In genomic region chr18:75157851-75158250, GRCh38 we compare ENCODE assay signal across 20 cellular contexts. TPM values are rescaled to one million over a fixed set of nuclear protein-coding genes. Genes with fewer than 3 reads are reported as not detected.
DNase-seq lines count a peak whose midpoint lies in the region; ATAC-seq and TF ChIP-seq lines count a peak whose summit lies in the region.
"Had no signal": no experiment of that assay in that cellular context is flagged by ENCODE, and none has a peak within 500 bp of the region (broad histone marks: within the 10 kb centered on the region; RNA-seq: fewer than 3 reads in every experiment).

No MANE protein-coding gene starts in this region.

- TF ChIP-seq CTCF in right atrium auricular region (IDR thresholded peaks at IDR 0.05) (no peak), endodermal cell (conservative IDR thresholded peaks at IDR 0.05) (no peak), osteocyte (IDR thresholded peaks at IDR 0.05) (no peak), A673 (conservative IDR thresholded peaks at IDR 0.05; ENCODE audit: low read depth, low read length) (no peak)

- H3K36me3 ChIP-seq in right atrium auricular region (no peaks in the 10 kb centered on the region), endodermal cell (ENCODE audit: control insufficient read depth, insufficient read depth, low read length) (no peaks in the 10 kb centered on the region), A673 (ENCODE audit: insufficient read depth, low read length, poor library complexity, severe bottlenecking) (no peaks in the 10 kb centered on the region)
- H3K36me3 ChIP-seq: BLaER1, HAP-1 had no signal

- no peak overlapping the region for H3K27ac ChIP-seq in right atrium auricular region
- H3K27ac ChIP-seq in endodermal cell (ENCODE audit: low read depth, low read length) = no peak overlapping the region
- no peak overlapping the region for H3K27ac ChIP-seq in A673 (ENCODE audit: low read depth, low read length, poor library complexity, severe bottlenecking)
- H3K27ac ChIP-seq: A549, BLaER1, C4-2B had no signal

- POLR2A ChIA-PET in activated CD4-positive, alpha-beta T cell treated with anti-CD3 and anti-CD28 coated beads, Interleukin-2, amount 10 ng/mL, durations not matched to agents 7 days and 5 days (lab: Charles Lee) = no interaction called here
- POLR2A ChIA-PET in A673 (lab: Charles Lee; ENCODE audit: low non-redundant PET) = no interaction called here

- in situ Hi-C loops in KBM-7 (cut with MboI; ENCODE audit: low pct_unique_long_range_greater_than_20kb, low sequenced_read_pairs) = no loop called here

- H3K9me3 Mint-ChIP-seq in endodermal cell (peaks cover 16% of the 10 kb centered on the region), osteocyte (ENCODE audit: unreplicated experiment) (peaks cover 13% of the 10 kb centered on the region)
- no peaks in the 10 kb centered on the region for H3K9me3 Mint-ChIP-seq in activated CD4-positive, alpha-beta T cell treated with anti-CD3 and anti-CD28 coated beads, Interleukin-2, amount 10 ng/mL, durations not matched to agents 7 days and 5 days

- H3K36me3 Mint-ChIP-seq in endodermal cell (ENCODE audit: low read depth) (no peaks in the 10 kb centered on the region), osteocyte (ENCODE audit: unreplicated experiment) (no peaks in the 10 kb centered on the region)
- H3K36me3 Mint-ChIP-seq in activated CD4-positive, alpha-beta T cell treated with anti-CD3 and anti-CD28 coated beads, Interleukin-2, amount 10 ng/mL, durations not matched to agents 7 days and 5 days (ENCODE audit: low read depth) = no peaks in the 10 kb centered on the region

- BruUV-seq in A673 (replicated peaks; lab: Mats Ljungman, UMichigan) = no TSS peak

- intact Hi-C loops in Right ventricle myocardium superior (cut with DNase I) = no loop called here
- intact Hi-C loops in A673 (cut with micrococcal nuclease; ENCODE audit: unreplicated experiment) = no loop called here

- H3K9ac ChIP-seq in endodermal cell (ENCODE audit: extremely low read depth, low read length, poor library complexity, severe bottlenecking) = no peak overlapping the region
- H3K9ac ChIP-seq: BLaER1 had no signal

- no peak overlapping the region for H3K4me3 ChIP-seq in right atrium auricular region
- H3K4me3 ChIP-seq in endodermal cell (ENCODE audit: low read length) = no peak overlapping the region
- no peak overlapping the region for H3K4me3 ChIP-seq in A673 (ENCODE audit: low read depth, low read length, poor library complexity, severe bottlenecking)
- H3K4me3 ChIP-seq: A549, BLaER1, HAP-1 had no signal

- H3K27me3 ChIP-seq in right atrium auricular region (no peaks in the 10 kb centered on the region), endodermal cell (ENCODE audit: control insufficient read depth, insufficient read depth, low read length, poor library complexity, severe bottlenecking) (no peaks in the 10 kb centered on the region), A673 (replicated peaks; ENCODE audit: insufficient read depth, low read depth, low read length, poor library complexity) (no peaks in the 10 kb centered on the region)
- H3K27me3 ChIP-seq: BLaER1 had no signal

- CTCF ChIA-PET in activated CD4-positive, alpha-beta T cell treated with anti-CD3 and anti-CD28 coated beads, Interleukin-2, amount 10 ng/mL, durations not matched to agents 7 days and 5 days (lab: Charles Lee) = no interaction called here
- CTCF ChIA-PET in A673 (lab: Charles Lee) = no interaction called here

- H3K9me3 ChIP-seq in right atrium auricular region (no peaks in the 10 kb centered on the region), endodermal cell (ENCODE audit: control insufficient read depth, low read length) (no peaks in the 10 kb centered on the region), A673 (ENCODE audit: low read depth, low read length, poor library complexity, severe bottlenecking) (no peaks in the 10 kb centered on the region)
- H3K9me3 ChIP-seq: A549, BLaER1, HAP-1 had no signal

- peaks cover 27% of the 10 kb centered on the region for H3K27me3 Mint-ChIP-seq in endodermal cell (ENCODE audit: insufficient read depth)
- H3K27me3 Mint-ChIP-seq in osteocyte (ENCODE audit: unreplicated experiment) = peaks cover 23% of the 10 kb centered on the region
- no peaks in the 10 kb centered on the region for H3K27me3 Mint-ChIP-seq in activated CD4-positive, alpha-beta T cell treated with anti-CD3 and anti-CD28 coated beads, Interleukin-2, amount 10 ng/mL, durations not matched to agents 7 days and 5 days

- H3K4me3 Mint-ChIP-seq in endodermal cell (no peak overlapping the region), osteocyte (ENCODE audit: unreplicated experiment) (no peak overlapping the region)
- no peak overlapping the region for H3K4me3 Mint-ChIP-seq in activated CD4-positive, alpha-beta T cell treated with anti-CD3 and anti-CD28 coated beads, Interleukin-2, amount 10 ng/mL, durations not matched to agents 7 days and 5 days
- H3K4me3 Mint-ChIP-seq: B cell; CD4-positive, CD25-positive, alpha-beta regulatory T cell; CD8-positive, alpha-beta memory T cell; HFFc6 had no signal

- no peak for ATAC-seq in Right ventricle myocardium superior (ENCODE audit: poor library complexity)
- ATAC-seq: A549 had no signal

- H3K4me1 ChIP-seq in right atrium auricular region (no peaks in the 10 kb centered on the region), endodermal cell (ENCODE audit: control insufficient read depth, insufficient read depth, low read length) (peaks cover 20% of the 10 kb centered on the region), A673 (ENCODE audit: insufficient read depth, low read length, poor library complexity, severe bottlenecking) (no peaks in the 10 kb centered on the region)
- H3K4me1 ChIP-seq: HAP-1 had no signal

- no peak overlapping the region for H3K27ac Mint-ChIP-seq in endodermal cell
- no peak overlapping the region for H3K27ac Mint-ChIP-seq in osteocyte (ENCODE audit: unreplicated experiment)
- no peak overlapping the region for H3K27ac Mint-ChIP-seq in activated CD4-positive, alpha-beta T cell treated with anti-CD3 and anti-CD28 coated beads, Interleukin-2, amount 10 ng/mL, durations not matched to agents 7 days and 5 days
- H3K27ac Mint-ChIP-seq: B cell; CD4-positive, CD25-positive, alpha-beta regulatory T cell; HFFc6 had no signal

- H3K4me1 Mint-ChIP-seq in endodermal cell (peaks cover 14% of the 10 kb centered on the region), osteocyte (ENCODE audit: unreplicated experiment) (peaks cover 5% of the 10 kb centered on the region)
- H3K4me1 Mint-ChIP-seq in activated CD4-positive, alpha-beta T cell treated with anti-CD3 and anti-CD28 coated beads, Interleukin-2, amount 10 ng/mL, durations not matched to agents 7 days and 5 days = peaks cover 8% of the 10 kb centered on the region

- DNase-seq in right atrium auricular region (ENCODE audit: low spot score) (peak; percentile 44), Right ventricle myocardium superior (no peak), endodermal cell (peak; percentile 30), osteocyte (ENCODE audit: extremely low spot score, unreplicated experiment) (peak; percentile 80), KBM-7 (no peak), A673 (ENCODE audit: low spot score) (no peak)
- DNase-seq in activated CD4-positive, alpha-beta T cell treated with anti-CD3 and anti-CD28 coated beads, Interleukin-2, amount 10 ng/mL, durations not matched to agents 7 days and 5 days = no peak
- DNase-seq: 8988T; CD4-positive, CD25-positive, alpha-beta regulatory T cell; CD8-positive, alpha-beta memory T cell; DMS53; DMS79 treated with DMSO at 0.1 percent for 48 hours; GF-D8; GOT3; HFFc6 had no signal

- WGBS in endodermal cell (ENCODE audit: insufficient coverage in 1 of 2, insufficient read length in 1 of 2), 2 experiments = 94 to 96% methylated on average over 11 to 12 of the region's 12 CpGs

RNA-seq across cellular contexts. Expression of gene PTGR3, which starts 51.1 kb away (rescaled TPM):
- total RNA-seq in right atrium auricular region (10 to 100 TPM; 16.7 to 33.9 TPM), Right ventricle myocardium superior (81.5 TPM), endodermal cell (10 to 100 TPM; 12.2 to 13.3 TPM), osteocyte (17.7 and 19.7 TPM in 2 replicates), A673 (2021) (6.9 and 7.4 TPM in 2 replicates)
- polyA plus RNA-seq in endodermal cell (2013, experiment 1 of 2) = 18.3 TPM
- 14.7 TPM for polyA plus RNA-seq in endodermal cell (2013, experiment 2 of 2)
- 10 to 100 TPM; 35.8 to 38.6 TPM for total RNA-seq in activated CD4-positive, alpha-beta T cell treated with anti-CD3 and anti-CD28 coated beads, Interleukin-2, amount 10 ng/mL, durations not matched to agents 7 days and 5 days

RNA-seq across cellular contexts. Expression of gene TSHZ1, which starts 52.7 kb away (rescaled TPM):
- total RNA-seq in right atrium auricular region (10 to 100 TPM; 14.5 to 19.4 TPM), Right ventricle myocardium superior (24.0 TPM), endodermal cell (1 to 10 TPM; 1.1 to 1.7 TPM), osteocyte (12.2 and 13.3 TPM in 2 replicates), A673 (2021) (1.8 and 3.6 TPM in 2 replicates)
- polyA plus RNA-seq in endodermal cell (2013, experiment 1 of 2) = 15.0 TPM
- 14.4 TPM for polyA plus RNA-seq in endodermal cell (2013, experiment 2 of 2)
- 10 to 100 TPM; 22.0 to 23.6 TPM for total RNA-seq in activated CD4-positive, alpha-beta T cell treated with anti-CD3 and anti-CD28 coated beads, Interleukin-2, amount 10 ng/mL, durations not matched to agents 7 days and 5 days

Comparison
In these comparisons a context has a peak if more than half of its experiments do, and no peak if none do; other contexts are left out.
1. DNase-seq: peak in right atrium auricular region (single experiment), endodermal cell (single experiment) and osteocyte (single experiment); none in Right ventricle myocardium superior (single experiment), activated CD4-positive, alpha-beta T cell treated with anti-CD3 and anti-CD28 coated beads, Interleukin-2, amount 10 ng/mL, durations not matched to agents 7 days and 5 days (single experiment), KBM-7 (single experiment) and A673 (single experiment).